Comparison of ENCODE assay signal across 1 cellular context in the genomic region with DNA sequence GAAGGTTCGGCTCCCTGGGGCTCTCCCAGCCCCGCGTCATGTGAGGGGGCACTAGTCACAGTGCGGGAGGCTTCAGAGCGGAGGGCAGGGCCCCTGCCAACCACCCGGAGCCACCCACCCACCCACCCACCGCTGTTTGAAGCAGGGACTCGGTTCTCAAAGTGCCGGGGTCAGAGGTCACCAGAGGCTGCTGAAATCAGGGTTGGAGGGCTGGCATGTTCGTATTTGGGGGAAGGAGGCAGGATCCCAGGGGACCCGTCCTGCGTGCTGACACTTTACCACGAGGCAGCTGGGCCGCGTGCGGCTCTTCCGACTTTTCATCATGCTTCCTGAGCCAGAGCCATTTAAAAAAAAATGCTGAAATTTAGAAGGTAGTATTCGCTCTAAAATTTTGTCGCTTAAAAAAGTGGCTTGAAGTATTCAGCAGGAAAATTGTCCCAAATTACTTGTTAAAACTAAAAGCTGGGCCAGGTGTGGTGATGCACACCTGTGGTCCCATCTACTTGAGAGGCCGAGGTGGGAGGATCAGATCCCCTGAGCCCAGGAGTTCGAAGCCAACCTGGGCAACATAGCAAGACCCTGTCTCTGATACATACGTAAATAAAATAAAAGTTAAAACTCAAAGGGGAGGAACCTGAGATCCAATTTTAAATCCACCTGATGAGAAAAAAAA.
TF ChIP-seq lines count a peak whose summit lies in the region.

No MANE protein-coding gene starts in this region.

TF ChIP-seq in GM23338, 12 proteins besides CTCF, POLR2A, EP300 and RAD21:
- TF ChIP-seq, protein P1, sequence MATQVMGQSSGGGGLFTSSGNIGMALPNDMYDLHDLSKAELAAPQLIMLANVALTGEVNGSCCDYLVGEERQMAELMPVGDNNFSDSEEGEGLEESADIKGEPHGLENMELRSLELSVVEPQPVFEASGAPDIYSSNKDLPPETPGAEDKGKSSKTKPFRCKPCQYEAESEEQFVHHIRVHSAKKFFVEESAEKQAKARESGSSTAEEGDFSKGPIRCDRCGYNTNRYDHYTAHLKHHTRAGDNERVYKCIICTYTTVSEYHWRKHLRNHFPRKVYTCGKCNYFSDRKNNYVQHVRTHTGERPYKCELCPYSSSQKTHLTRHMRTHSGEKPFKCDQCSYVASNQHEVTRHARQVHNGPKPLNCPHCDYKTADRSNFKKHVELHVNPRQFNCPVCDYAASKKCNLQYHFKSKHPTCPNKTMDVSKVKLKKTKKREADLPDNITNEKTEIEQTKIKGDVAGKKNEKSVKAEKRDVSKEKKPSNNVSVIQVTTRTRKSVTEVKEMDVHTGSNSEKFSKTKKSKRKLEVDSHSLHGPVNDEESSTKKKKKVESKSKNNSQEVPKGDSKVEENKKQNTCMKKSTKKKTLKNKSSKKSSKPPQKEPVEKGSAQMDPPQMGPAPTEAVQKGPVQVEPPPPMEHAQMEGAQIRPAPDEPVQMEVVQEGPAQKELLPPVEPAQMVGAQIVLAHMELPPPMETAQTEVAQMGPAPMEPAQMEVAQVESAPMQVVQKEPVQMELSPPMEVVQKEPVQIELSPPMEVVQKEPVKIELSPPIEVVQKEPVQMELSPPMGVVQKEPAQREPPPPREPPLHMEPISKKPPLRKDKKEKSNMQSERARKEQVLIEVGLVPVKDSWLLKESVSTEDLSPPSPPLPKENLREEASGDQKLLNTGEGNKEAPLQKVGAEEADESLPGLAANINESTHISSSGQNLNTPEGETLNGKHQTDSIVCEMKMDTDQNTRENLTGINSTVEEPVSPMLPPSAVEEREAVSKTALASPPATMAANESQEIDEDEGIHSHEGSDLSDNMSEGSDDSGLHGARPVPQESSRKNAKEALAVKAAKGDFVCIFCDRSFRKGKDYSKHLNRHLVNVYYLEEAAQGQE (IDR thresholded peaks at IDR 0.05; ENCODE audit: unreplicated experiment), result no peak
- TF ChIP-seq ZNF114 (CRISPR knock-in tag; IDR thresholded peaks at IDR 0.05) (no peak), NANOG (IDR thresholded peaks at IDR 0.05; ENCODE audit: borderline replicate concordance) (no peak)
